Comparison of ENCODE assay signal across 8 cellular contexts in genomic region chr12:56720696-56721615, GRCh38. TPM values are rescaled to one million over a fixed set of nuclear protein-coding genes. Genes with fewer than 3 reads are reported as not detected.
DNase-seq lines count a peak whose midpoint lies in the region; ATAC-seq, FAIRE-seq and TF ChIP-seq lines count a peak whose summit lies in the region.

No MANE protein-coding gene starts in this region.

- ATAC-seq in CD4-positive, CD25-positive, alpha-beta regulatory T cell (ENCODE audit: low read depth in 2 of 2): no peak
- ATAC-seq in naive B cell (ENCODE audit: low read depth in 2 of 2) (no peak), mucosa of descending colon (no peak)

- DNase-seq in CD4-positive, CD25-positive, alpha-beta regulatory T cell: peak in 1 of 3 donors; percentile 20
- DNase-seq in Karpas-422 (no peak), astrocyte (ENCODE audit: low read depth) (no peak), naive B cell (no peak), nucleus accumbens (lab: John Stamatoyannopoulos, UW) (no peak), mucosa of descending colon (no peak), NCI-H146 treated with DMSO at 0.1 percent for 48 hours (lab: John Stamatoyannopoulos, UW; ENCODE audit: unreplicated experiment) (no peak), kidney tubule cell (ENCODE audit: low spot score) (no peak)

- peak overlapping the region; percentile 77 for H3K4me2 ChIP-seq in Karpas-422 (ENCODE audit: low read depth, low read length, poor library complexity, severe bottlenecking)
- H3K4me2 ChIP-seq in astrocyte (ENCODE audit: low read length): peak overlapping the region; percentile 99

- peak overlapping the region; percentile 76 to 96 (median 86) for H3K4me3 Mint-ChIP-seq in CD4-positive, CD25-positive, alpha-beta regulatory T cell
- peak overlapping the region; percentile 99 for H3K4me3 Mint-ChIP-seq in astrocyte (ENCODE audit: unreplicated experiment)
- peak overlapping the region in 7 of 8 donors; percentile 35 to 96 (median 60) for H3K4me3 Mint-ChIP-seq in naive B cell

- peaks cover 79% of the 10 kb centered on the region for H4K20me1 ChIP-seq in Karpas-422 (ENCODE audit: insufficient read depth, low read depth, low read length)
- peaks cover 83% of the 10 kb centered on the region for H4K20me1 ChIP-seq in astrocyte (ENCODE audit: insufficient read depth, low read length)

- peaks cover 45% of the 10 kb centered on the region for H3K36me3 Mint-ChIP-seq in CD4-positive, CD25-positive, alpha-beta regulatory T cell
- H3K36me3 Mint-ChIP-seq in astrocyte (ENCODE audit: low read depth, unreplicated experiment) (peaks cover 29% of the 10 kb centered on the region), naive B cell (peaks cover 12 to 36% of the 10 kb centered on the region in 2 donors)

- H3K4me3 ChIP-seq in CD4-positive, CD25-positive, alpha-beta regulatory T cell (ENCODE audit: low read depth, low read length): peak overlapping the region; percentile 98
- H3K4me3 ChIP-seq in Karpas-422 (ENCODE audit: low read length) (no peak overlapping the region; the same call in 1 of the 2 replicates), astrocyte (ENCODE audit: insufficient read depth, low read depth, low read length) (peak overlapping the region; percentile 0), mucosa of descending colon (no peak overlapping the region)

- H3K27me3 ChIP-seq in CD4-positive, CD25-positive, alpha-beta regulatory T cell (ENCODE audit: control insufficient read depth, insufficient read depth, low read length): no peaks in the 10 kb centered on the region
- no peaks in the 10 kb centered on the region for H3K27me3 ChIP-seq in Karpas-422 (ENCODE audit: low read length)
- H3K27me3 ChIP-seq in astrocyte (ENCODE audit: insufficient read depth, low read length): no peaks in the 10 kb centered on the region

- no peak overlapping the region for H2AFZ ChIP-seq in Karpas-422 (ENCODE audit: low read length)
- no peak overlapping the region for H2AFZ ChIP-seq in astrocyte (ENCODE audit: low read depth, low read length)

- peaks cover 48% of the 10 kb centered on the region for H3K36me3 ChIP-seq in CD4-positive, CD25-positive, alpha-beta regulatory T cell (ENCODE audit: control insufficient read depth, insufficient read depth, low read length)
- H3K36me3 ChIP-seq in Karpas-422 (ENCODE audit: insufficient read depth, low read length): peaks cover 57% of the 10 kb centered on the region
- H3K36me3 ChIP-seq in astrocyte (ENCODE audit: insufficient read depth, low read length): peaks cover 32% of the 10 kb centered on the region
- no peaks in the 10 kb centered on the region for H3K36me3 ChIP-seq in mucosa of descending colon (ENCODE audit: low read depth)

- TF ChIP-seq CTCF in astrocyte (IDR thresholded peaks at IDR 0.05; ENCODE audit: insufficient read depth, low read depth, low read length) (no peak), mucosa of descending colon (IDR thresholded peaks at IDR 0.05) (no peak)

- H3K9ac ChIP-seq in Karpas-422 (ENCODE audit: low read length) (peak overlapping the region; percentile 13), astrocyte (ENCODE audit: low read length) (no peak overlapping the region)

- H3K4me1 ChIP-seq in CD4-positive, CD25-positive, alpha-beta regulatory T cell (ENCODE audit: control insufficient read depth, insufficient read depth, low read length, poor library complexity, severe bottlenecking): peaks cover 89% of the 10 kb centered on the region
- H3K4me1 ChIP-seq in Karpas-422 (ENCODE audit: low read length): peaks cover 82% of the 10 kb centered on the region
- H3K4me1 ChIP-seq in astrocyte (ENCODE audit: insufficient read depth, low read length): peaks cover 27% of the 10 kb centered on the region
- H3K4me1 ChIP-seq in mucosa of descending colon (ENCODE audit: low read depth): peaks cover 37% of the 10 kb centered on the region

- H3K27me3 Mint-ChIP-seq in CD4-positive, CD25-positive, alpha-beta regulatory T cell: no peaks in the 10 kb centered on the region
- H3K27me3 Mint-ChIP-seq in astrocyte (ENCODE audit: low read depth, unreplicated experiment) (no peaks in the 10 kb centered on the region), naive B cell (no peaks in the 10 kb centered on the region)

- H3K9me2 ChIP-seq in Karpas-422 (replicated peaks; ENCODE audit: insufficient read depth, low read length): no peaks in the 10 kb centered on the region

- H3K9me3 Mint-ChIP-seq in CD4-positive, CD25-positive, alpha-beta regulatory T cell: no peaks in the 10 kb centered on the region
- H3K9me3 Mint-ChIP-seq in astrocyte (ENCODE audit: unreplicated experiment): no peaks in the 10 kb centered on the region
- no peaks in the 10 kb centered on the region for H3K9me3 Mint-ChIP-seq in naive B cell

- intact Hi-C loops in mucosa of descending colon (cut with DNase I, micrococcal nuclease): no loop called here

- peaks cover 65% of the 10 kb centered on the region for H3K79me2 ChIP-seq in Karpas-422 (ENCODE audit: low read length)
- peaks cover 89% of the 10 kb centered on the region for H3K79me2 ChIP-seq in astrocyte (ENCODE audit: insufficient read depth, low read length)

- no peak for FAIRE-seq in astrocyte (lab: Jason Lieb, UNC)

- peaks cover 28 to 84% (median 61%) of the 10 kb centered on the region in 4 donors for H3K4me1 Mint-ChIP-seq in CD4-positive, CD25-positive, alpha-beta regulatory T cell
- H3K4me1 Mint-ChIP-seq in astrocyte (ENCODE audit: low read depth, unreplicated experiment) (peaks cover 54% of the 10 kb centered on the region), naive B cell (peaks cover 67 to 88% (median 71%) of the 10 kb centered on the region in 3 donors)

- peak overlapping the region; percentile 56 for H3K27ac ChIP-seq in CD4-positive, CD25-positive, alpha-beta regulatory T cell (ENCODE audit: insufficient read depth, low read length, poor library complexity, severe bottlenecking)
- H3K27ac ChIP-seq in Karpas-422 (ENCODE audit: low read length) (peak overlapping the region; percentile 74; the same call in 1 of the 2 replicates), astrocyte (ENCODE audit: low read depth, low read length) (no peak overlapping the region)

- no peaks in the 10 kb centered on the region for H3K9me3 ChIP-seq in CD4-positive, CD25-positive, alpha-beta regulatory T cell (ENCODE audit: control insufficient read depth in 2 of 2, low read length in 2 of 2)
- H3K9me3 ChIP-seq in Karpas-422 (ENCODE audit: low read length) (no peaks in the 10 kb centered on the region), astrocyte (ENCODE audit: insufficient read depth, low read depth, low read length) (no peaks in the 10 kb centered on the region), mucosa of descending colon (no peaks in the 10 kb centered on the region)

- H3K27ac Mint-ChIP-seq in CD4-positive, CD25-positive, alpha-beta regulatory T cell: peak overlapping the region; percentile 29 to 98 (median 94)
- H3K27ac Mint-ChIP-seq in astrocyte (ENCODE audit: unreplicated experiment) (peak overlapping the region; percentile 62), naive B cell (peak overlapping the region; percentile 80 to 92 (median 91))

RNA-seq across cellular contexts. Expression of gene NACA, which starts 4.1 kb away (rescaled TPM):
- 920 TPM for total RNA-seq in CD4-positive, CD25-positive, alpha-beta regulatory T cell
- 1,000 to 10,000 TPM; 1,082 to 1,280 (median 1,145) TPM for polyA plus RNA-seq in CD4-positive, CD25-positive, alpha-beta regulatory T cell
- total RNA-seq in Karpas-422 (2014; rRNA removed; shearing (Covaris generic); ENCODE audit: low replicate concordance): 1,908 and 2,309 TPM in 2 replicates
- total RNA-seq in astrocyte (632 and 680 TPM in 2 replicates), mucosa of descending colon (100 to 1,000 TPM; 507 to 753 (median 639) TPM)
- polyA plus RNA-seq in naive B cell (ENCODE audit: low read depth in 6 of 6): 1,000 to 10,000 TPM in 5 of 6 donors, 100 to 1,000 TPM in 1; 936 to 1,276 (median 1,162) TPM

RNA-seq across cellular contexts. Expression of gene PRIM1, which starts 31.2 kb away (rescaled TPM):
- 15.1 TPM for total RNA-seq in CD4-positive, CD25-positive, alpha-beta regulatory T cell
- 10 to 100 TPM; 34.8 to 46.1 (median 36.9) TPM for polyA plus RNA-seq in CD4-positive, CD25-positive, alpha-beta regulatory T cell
- total RNA-seq in Karpas-422 (2014; rRNA removed; shearing (Covaris generic); ENCODE audit: low replicate concordance): 10.3 and 26.3 TPM in 2 replicates
- total RNA-seq in astrocyte: 2.1 and 2.6 TPM in 2 replicates
- 10 to 100 TPM; 27.2 to 50.9 (median 37.5) TPM for polyA plus RNA-seq in naive B cell (ENCODE audit: low read depth in 6 of 6)
- total RNA-seq in mucosa of descending colon: 10 to 100 TPM in 1 of 3 donors, 1 to 10 TPM in 2; 6.3 to 11.5 (median 6.8) TPM

RNA-seq across cellular contexts. Expression of gene PTGES3, which starts 32.9 kb away (rescaled TPM):
- total RNA-seq in CD4-positive, CD25-positive, alpha-beta regulatory T cell: 128 TPM
- polyA plus RNA-seq in CD4-positive, CD25-positive, alpha-beta regulatory T cell: 100 to 1,000 TPM; 276 to 321 (median 303) TPM
- total RNA-seq in Karpas-422 (2014; rRNA removed; shearing (Covaris generic); ENCODE audit: low replicate concordance): 49.4 and 126 TPM in 2 replicates
- 206 and 226 TPM in 2 replicates for total RNA-seq in astrocyte
- polyA plus RNA-seq in naive B cell (ENCODE audit: low read depth in 6 of 6): 100 to 1,000 TPM; 176 to 270 (median 203) TPM
- 100 to 1,000 TPM; 155 to 223 (median 164) TPM for total RNA-seq in mucosa of descending colon

RNA-seq across cellular contexts. Expression of gene HSD17B6, which starts 42.2 kb away (rescaled TPM):
- total RNA-seq in CD4-positive, CD25-positive, alpha-beta regulatory T cell: not detected
- polyA plus RNA-seq in CD4-positive, CD25-positive, alpha-beta regulatory T cell: under 1 TPM; 0.37 to 0.97 (median 0.89) TPM
- 6.4 and 28.5 TPM in 2 replicates for total RNA-seq in Karpas-422 (2014; rRNA removed; shearing (Covaris generic); ENCODE audit: low replicate concordance)
- 1.9 and 5.1 TPM in 2 replicates for total RNA-seq in astrocyte
- under 1 TPM in 5 of 6 donors, not detected in 1; 0.20 to 0.91 (median 0.60) TPM for polyA plus RNA-seq in naive B cell (ENCODE audit: low read depth in 6 of 6)
- total RNA-seq in mucosa of descending colon: 1 to 10 TPM; 2.7 to 6.7 (median 3.8) TPM

Comparison
In these comparisons a context has a peak if more than half of its experiments do, and no peak if none do; other contexts are left out.
1. H3K4me3 ChIP-seq: peak in CD4-positive, CD25-positive, alpha-beta regulatory T cell (single experiment) and astrocyte (single experiment); none in Karpas-422 (single experiment) and mucosa of descending colon (single experiment).
2. Peak in every context shown above with its lines, with median percentiles within 50 percentile points of each other: H3K27ac Mint-ChIP-seq and H3K4me3 Mint-ChIP-seq.